1 cellular context compared by ENCODE assay signal in genomic region chr9:130901498-130902203, GRCh38.
TF ChIP-seq lines count a peak whose summit lies in the region.

No MANE protein-coding gene starts in this region.

TF ChIP-seq in IMR-90, 13 proteins besides CTCF, POLR2A, EP300 and RAD21 (continued from another document):
- no peak for TF ChIP-seq MXI1 (IDR thresholded peaks at IDR 0.05; ENCODE audit: borderline replicate concordance, low read depth, low read length)
- TF ChIP-seq FOS (IDR thresholded peaks at IDR 0.05; ENCODE audit: low read depth, low read length) = no peak
- TF ChIP-seq CEBPB (IDR thresholded peaks at IDR 0.05; ENCODE audit: low read depth, low read length) = no peak
TF ChIP-seq in IMR-90: peak in this region for 0.
